8 cellular contexts compared by ENCODE assay signal in genomic region chr19:10565567-10566407, GRCh38. TPM values are rescaled to one million over a fixed set of nuclear protein-coding genes. Genes with fewer than 3 reads are reported as not detected.
DNase-seq lines count a peak whose midpoint lies in the region; ATAC-seq and TF ChIP-seq lines count a peak whose summit lies in the region.

Gene KRI1 (minus strand): TSS chr19:10566010. CDS start chr19:10565999, 11 bp downstream.

- H3K9me3 Mint-ChIP-seq in activated CD4-positive, alpha-beta T cell treated with anti-CD3 and anti-CD28 coated beads, Interleukin-2, amount 10 ng/mL, durations not matched to agents 24 days and 14 days = no peaks in the 10 kb centered on the region

- no peak for TF ChIP-seq CTCF in coronary artery (IDR thresholded peaks at IDR 0.05)

- no peaks in the 10 kb centered on the region for H3K9me3 ChIP-seq in BLaER1 treated with 17β-estradiol and CSF1 and Interleukin-3, amounts not matched to agents 10 nM and 100 nM (replicated peaks in 1 of 11)

- DNase-seq in GM19240 (ENCODE audit: insufficient read length, low spot score) (peak; percentile 92), NCI-H526 treated with DMSO at 0.1 percent for 48 hours (lab: John Stamatoyannopoulos, UW) (peak; percentile 85), coronary artery (ENCODE audit: low spot score) (peak; percentile 99), left lobe of liver (ENCODE audit: low spot score) (peak; percentile 99)
- DNase-seq in activated CD4-positive, alpha-beta T cell treated with anti-CD3 and anti-CD28 coated beads, Interleukin-2, amount 10 ng/mL, durations not matched to agents 24 days and 14 days = peak; percentile 100
- peak; percentile 97 to 100 for DNase-seq in stimulated activated CD4-positive, alpha-beta T cell treated with anti-CD3 and anti-CD28 coated beads, Interleukin-2, amount 100 ng/mL, for 24 hours

- H3K4me2 ChIP-seq in BLaER1 treated with 17β-estradiol and CSF1 and Interleukin-3, amounts not matched to agents 10 nM and 100 nM = peak within 1 kb of the TSS; percentile 93 to 100 (median 99)

- H3K27me3 ChIP-seq in BLaER1 treated with 17β-estradiol and CSF1 and Interleukin-3, amounts not matched to agents 10 nM and 100 nM = no peaks in the 10 kb centered on the region

- H3K27ac Mint-ChIP-seq in activated CD4-positive, alpha-beta T cell treated with anti-CD3 and anti-CD28 coated beads, Interleukin-2, amount 10 ng/mL, durations not matched to agents 24 days and 14 days = peak within 1 kb of the TSS; percentile 96

- H3K4me3 Mint-ChIP-seq in activated CD4-positive, alpha-beta T cell treated with anti-CD3 and anti-CD28 coated beads, Interleukin-2, amount 10 ng/mL, durations not matched to agents 24 days and 14 days = peak within 1 kb of the TSS; percentile 99

- peaks cover 0 to 30% (median 5%) of the 10 kb centered on the region in 11 experiments; a peak in 9 of 22 replicates for H4K20me1 ChIP-seq in BLaER1 treated with 17β-estradiol and CSF1 and Interleukin-3, amounts not matched to agents 10 nM and 100 nM

- peaks cover 37 to 58% (median 46%) of the 10 kb centered on the region in 10 experiments for H3K4me1 ChIP-seq in BLaER1 treated with 17β-estradiol and CSF1 and Interleukin-3, amounts not matched to agents 10 nM and 100 nM

- peaks cover 3% of the 10 kb centered on the region for H3K27me3 Mint-ChIP-seq in activated CD4-positive, alpha-beta T cell treated with anti-CD3 and anti-CD28 coated beads, Interleukin-2, amount 10 ng/mL, durations not matched to agents 24 days and 14 days

- peaks cover 14 to 48% (median 35%) of the 10 kb centered on the region in 11 experiments for H3K36me3 ChIP-seq in BLaER1 treated with 17β-estradiol and CSF1 and Interleukin-3, amounts not matched to agents 10 nM and 100 nM

- peaks cover 47% of the 10 kb centered on the region for H3K4me1 Mint-ChIP-seq in activated CD4-positive, alpha-beta T cell treated with anti-CD3 and anti-CD28 coated beads, Interleukin-2, amount 10 ng/mL, durations not matched to agents 24 days and 14 days

- peaks cover 48% of the 10 kb centered on the region for H3K36me3 Mint-ChIP-seq in activated CD4-positive, alpha-beta T cell treated with anti-CD3 and anti-CD28 coated beads, Interleukin-2, amount 10 ng/mL, durations not matched to agents 24 days and 14 days (ENCODE audit: low read depth)

- intact Hi-C loops in activated CD4-positive, alpha-beta T cell treated with anti-CD3 and anti-CD28 coated beads, Interleukin-2, amount 10 ng/mL, durations not matched to agents 24 days and 14 days (cut with micrococcal nuclease) = loop anchor here (1.0 to 10.0 kb wide), 12 partner anchors 13 to 461 kb away; partner anchors contain the start of genes ANGPTL6, CARM1, CDC37 and ICAM1

- peak within 1 kb of the TSS; percentile 95 to 99 (median 97) for H3K9ac ChIP-seq in BLaER1 treated with 17β-estradiol and CSF1 and Interleukin-3, amounts not matched to agents 10 nM and 100 nM

- peak within 1 kb of the TSS; percentile 84 to 100 (median 98) for H3K27ac ChIP-seq in BLaER1 treated with 17β-estradiol and CSF1 and Interleukin-3, amounts not matched to agents 10 nM and 100 nM
- peak within 1 kb of the TSS; percentile 88 to 91 for H3K27ac ChIP-seq in coronary artery

- peak; percentile 28 for ATAC-seq in HG03469 (IDR thresholded peaks at IDR 0.05; ENCODE audit: unreplicated experiment)
- ATAC-seq in left lobe of liver = peak; percentile 81

- H3K4me3 ChIP-seq in BLaER1 treated with 17β-estradiol and CSF1 and Interleukin-3, amounts not matched to agents 10 nM and 100 nM = peak within 1 kb of the TSS; percentile 87 to 99 (median 94)
- peak within 1 kb of the TSS; percentile 89 for H3K4me3 ChIP-seq in coronary artery

RNA-seq across cellular contexts. Expression of gene KRI1, which starts in this region (rescaled TPM):
- 84.0 and 90.6 TPM in 2 replicates for total RNA-seq in activated CD4-positive, alpha-beta T cell treated with anti-CD3 and anti-CD28 coated beads, Interleukin-2, amount 10 ng/mL, durations not matched to agents 24 days and 14 days
- total RNA-seq in left lobe of liver = 10.4 TPM

Comparison
In these comparisons a context has a peak if more than half of its experiments do, and no peak if none do; other contexts are left out.
1. Peak in every context shown above with its lines: DNase-seq, ATAC-seq, H3K4me3 ChIP-seq and H3K27ac ChIP-seq.